ENCODE assay signal across 7 cellular contexts in genomic region chr7:138546829-138547228, GRCh38.
"Had no signal": no experiment of that assay in that cellular context is flagged by ENCODE, and none has a peak within 500 bp of the region (broad histone marks: within the 10 kb centered on the region; RNA-seq: fewer than 3 reads in every experiment).

No MANE protein-coding gene starts in this region.

- H3K4me3 ChIP-seq: GM12878 had no signal

- FAIRE-seq: GM12878, GM12891, GM12892, GM18507, GM19239 had no signal

- ATAC-seq: GM12878 had no signal

- DNase-seq: GDM1, GF-D8 had no signal
